In genomic region chr3:43966126-43966525, GRCh38 we compare ENCODE assay signal across 23 cellular contexts.
"Had no signal": no experiment of that assay in that cellular context is flagged by ENCODE, and none has a peak within 500 bp of the region (broad histone marks: within the 10 kb centered on the region; RNA-seq: fewer than 3 reads in every experiment).

No MANE protein-coding gene starts in this region.

- H3K27ac ChIP-seq: ascending aorta, breast epithelium, coronary artery, upper lobe of right lung had no signal

- H3K27me3 ChIP-seq: ascending aorta, breast epithelium had no signal

- H3K4me1 ChIP-seq: ascending aorta, breast epithelium, upper lobe of right lung had no signal

- ATAC-seq: left colon; natural killer cell treated with Interleukin-12 subunit alpha and Interleukin-12 subunit beta and Interleukin-15 and Interleukin-18, amount 100 ng/mL, for 72 hours; sciatic nerve; upper lobe of right lung had no signal

- H3K36me3 ChIP-seq: ascending aorta, breast epithelium, upper lobe of right lung had no signal

- DNase-seq: activated CD4-positive, alpha-beta memory T cell treated with anti-CD3 and anti-CD28 coated beads, Interleukin-2, amount 10 ng/mL, durations not matched to agents 7 days and 5 days; activated CD4-positive, alpha-beta T cell treated with anti-CD3 and anti-CD28 coated beads for 48 hours; activated CD4-positive, CD25-positive, alpha-beta regulatory T cell; activated CD8-positive, alpha-beta memory T cell treated with anti-CD3 and anti-CD28 coated beads, Interleukin-2, amount 50 U/mL, for 48 hours; activated effector memory CD4-positive, alpha-beta T cell treated with Interleukin-2 at 50 U/mL for 16 hours; activated naive CD4-positive, alpha-beta T cell treated with anti-CD3 and anti-CD28 coated beads, Interleukin-2, amount 10 ng/mL, durations not matched to agents 7 days and 5 days; activated T-cell treated with anti-CD3 and anti-CD28 coated beads, Interleukin-2, amount 50 U/mL, for 48 hours; erythroblast; hypothalamus; islet precursor cell; left colon; nucleus accumbens; stimulated activated CD4-positive, alpha-beta T cell treated with anti-CD3 and anti-CD28 coated beads, Interleukin-4, amount 100 ng/mL, for 1 hour; upper lobe of right lung had no signal

- FAIRE-seq: endometrium, frontal cortex had no signal

- H3K4me2 ChIP-seq: smooth muscle cell had no signal

- H3K4me3 ChIP-seq: ascending aorta, breast epithelium, coronary artery, lung, smooth muscle cell, upper lobe of right lung had no signal

- H3K9me3 ChIP-seq: ascending aorta, breast epithelium, upper lobe of right lung had no signal
